10 cellular contexts compared by ENCODE assay signal in genomic region chr1:108639899-108640560, GRCh38.
A peak's percentile ranks its signal among the peaks of the same experiment; 100 is the strongest.
DNase-seq lines count a peak whose midpoint lies in the region; ATAC-seq lines count a peak whose summit lies in the region.
"Had no signal": no experiment of that assay in that cellular context is flagged by ENCODE, and none has a peak within 500 bp of the region (broad histone marks: within the 10 kb centered on the region; RNA-seq: fewer than 3 reads in every experiment).

No MANE protein-coding gene starts in this region.

- DNase-seq in T-helper 22 cell (ENCODE audit: low read depth) (peak; percentile 9), DMS 273 treated with DMSO at 0.1 percent for 48 hours (lab: John Stamatoyannopoulos, UW) (no peak)
- peak; percentile 42 for DNase-seq in activated T-cell treated with anti-CD3 and anti-CD28 coated beads, Interleukin-2, amount 50 U/mL, for 1 hour
- DNase-seq in effector memory CD8-positive, alpha-beta T cell: peak in 2 of 3 experiments; percentile 17 to 38
- no peak for DNase-seq in stimulated activated naive B cell treated with anti-CD40 and anti-IgM and Interleukin-4, amounts not matched to agents 10 μg/mL and 1 μg/mL and 100 μg/mL, for 72 hours
- DNase-seq: heart right ventricle, ovary, tibial artery had no signal

- peak overlapping the region; percentile 11 to 54 for H3K4me3 Mint-ChIP-seq in effector memory CD8-positive, alpha-beta T cell
- H3K4me3 Mint-ChIP-seq in stimulated activated naive B cell treated with anti-CD40 and anti-IgM and Interleukin-4, amounts not matched to agents 10 μg/mL and 1 μg/mL and 100 μg/mL, for 72 hours: peak overlapping the region; percentile 22 to 39

- peaks cover 28 to 34% of the 10 kb centered on the region in 2 donors for H3K4me1 Mint-ChIP-seq in effector memory CD8-positive, alpha-beta T cell (ENCODE audit: low read depth in 2 of 2)
- peaks cover 19 to 48% of the 10 kb centered on the region in 2 donors for H3K4me1 Mint-ChIP-seq in stimulated activated naive B cell treated with anti-CD40 and anti-IgM and Interleukin-4, amounts not matched to agents 10 μg/mL and 1 μg/mL and 100 μg/mL, for 72 hours

- peaks cover 10% of the 10 kb centered on the region for H3K36me3 Mint-ChIP-seq in effector memory CD8-positive, alpha-beta T cell (ENCODE audit: insufficient read depth)
- peaks cover 21 to 33% of the 10 kb centered on the region in 2 donors for H3K36me3 Mint-ChIP-seq in stimulated activated naive B cell treated with anti-CD40 and anti-IgM and Interleukin-4, amounts not matched to agents 10 μg/mL and 1 μg/mL and 100 μg/mL, for 72 hours

- H3K27ac Mint-ChIP-seq in effector memory CD8-positive, alpha-beta T cell: peak overlapping the region; percentile 24 to 69
- peak overlapping the region; percentile 2 for H3K27ac Mint-ChIP-seq in stimulated activated naive B cell treated with anti-CD40 and anti-IgM and Interleukin-4, amounts not matched to agents 10 μg/mL and 1 μg/mL and 100 μg/mL, for 72 hours

- no peaks in the 10 kb centered on the region for H3K9me3 Mint-ChIP-seq in effector memory CD8-positive, alpha-beta T cell
- H3K9me3 Mint-ChIP-seq in stimulated activated naive B cell treated with anti-CD40 and anti-IgM and Interleukin-4, amounts not matched to agents 10 μg/mL and 1 μg/mL and 100 μg/mL, for 72 hours: peaks cover 0 to 5% of the 10 kb centered on the region in 2 donors

- no peak for ATAC-seq in effector memory CD8-positive, alpha-beta T cell (replicated peaks)
- ATAC-seq in stimulated activated naive B cell treated with anti-CD40 and anti-IgM and Interleukin-4, amounts not matched to agents 10 μg/mL and 1 μg/mL and 100 μg/mL, for 72 hours (replicated peaks): no peak
- ATAC-seq in GM18502 (IDR thresholded peaks at IDR 0.05; ENCODE audit: poor library complexity, unreplicated experiment): no peak
- ATAC-seq in GM19467 (IDR thresholded peaks at IDR 0.05; ENCODE audit: unreplicated experiment): no peak
- ATAC-seq: heart right ventricle had no signal

- no peaks in the 10 kb centered on the region for H3K27me3 Mint-ChIP-seq in effector memory CD8-positive, alpha-beta T cell
- H3K27me3 Mint-ChIP-seq in stimulated activated naive B cell treated with anti-CD40 and anti-IgM and Interleukin-4, amounts not matched to agents 10 μg/mL and 1 μg/mL and 100 μg/mL, for 72 hours: no peaks in the 10 kb centered on the region

Comparison
In these comparisons a context has a peak if more than half of its experiments do, and no peak if none do; other contexts are left out.
1. DNase-seq: peak in T-helper 22 cell (single experiment), activated T-cell treated with anti-CD3 and anti-CD28 coated beads, Interleukin-2, amount 50 U/mL, for 1 hour (single experiment) and effector memory CD8-positive, alpha-beta T cell (2 of 3); none in stimulated activated naive B cell treated with anti-CD40 and anti-IgM and Interleukin-4, amounts not matched to agents 10 μg/mL and 1 μg/mL and 100 μg/mL, for 72 hours (single experiment) and DMS 273 treated with DMSO at 0.1 percent for 48 hours (single experiment).